ENCODE assay signal across 8 cellular contexts in the genomic region with DNA sequence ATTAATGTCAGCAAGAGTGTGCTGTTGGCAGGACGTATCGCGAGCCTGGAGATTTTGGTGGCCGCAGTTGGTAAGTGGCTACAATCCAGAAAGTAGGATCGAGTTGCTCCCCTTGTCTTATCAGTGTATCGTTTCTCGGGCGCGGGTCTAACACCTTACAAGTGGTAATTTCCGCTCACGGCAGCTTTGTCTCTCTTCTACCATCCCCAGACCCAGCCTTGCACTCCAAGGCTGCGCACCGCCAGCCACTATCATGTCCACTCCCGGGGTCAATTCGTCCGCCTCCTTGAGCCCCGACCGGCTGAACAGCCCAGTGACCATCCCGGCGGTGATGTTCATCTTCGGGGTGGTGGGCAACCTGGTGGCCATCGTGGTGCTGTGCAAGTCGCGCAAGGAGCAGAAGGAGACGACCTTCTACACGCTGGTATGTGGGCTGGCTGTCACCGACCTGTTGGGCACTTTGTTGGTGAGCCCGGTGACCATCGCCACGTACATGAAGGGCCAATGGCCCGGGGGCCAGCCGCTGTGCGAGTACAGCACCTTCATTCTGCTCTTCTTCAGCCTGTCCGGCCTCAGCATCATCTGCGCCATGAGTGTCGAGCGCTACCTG. TPM values are rescaled to one million over a fixed set of nuclear protein-coding genes. Genes with fewer than 3 reads are reported as not detected.
DNase-seq lines count a peak whose midpoint lies in the region; ATAC-seq and TF ChIP-seq lines count a peak whose summit lies in the region.

No MANE protein-coding gene starts in this region.

- H3K4me2 ChIP-seq in mesenchymal stem cell (ENCODE audit: low read length, poor library complexity, severe bottlenecking), result peak overlapping the region; percentile 98

- H3K79me1 ChIP-seq in mesenchymal stem cell (replicated peaks; ENCODE audit: low read length, poor library complexity, severe bottlenecking), result no peaks in the 10 kb centered on the region

- TF ChIP-seq CTCF in testis (IDR thresholded peaks at IDR 0.05) (no peak), omental fat pad (IDR thresholded peaks at IDR 0.05) (no peak)

- no peaks in the 10 kb centered on the region for H3K9me3 ChIP-seq in mesenchymal stem cell (ENCODE audit: control insufficient read depth, low read length)
- H3K9me3 ChIP-seq in testis, result no peaks in the 10 kb centered on the region

- no peak overlapping the region for H4K8ac ChIP-seq in mesenchymal stem cell (ENCODE audit: low read length)

- no peak overlapping the region for H2BK12ac ChIP-seq in mesenchymal stem cell (ENCODE audit: low read length in 2 of 2)

- H2AK5ac ChIP-seq in mesenchymal stem cell (ENCODE audit: low read length, severe bottlenecking), result no peak overlapping the region

- ATAC-seq in GM19023 (IDR thresholded peaks at IDR 0.05; ENCODE audit: unreplicated experiment) (peak; percentile 0), HG03097 (IDR thresholded peaks at IDR 0.05; ENCODE audit: low FRiP score, unreplicated experiment) (no peak), omental fat pad (ENCODE audit: low FRiP score) (no peak)

- no peak overlapping the region for H2BK5ac ChIP-seq in mesenchymal stem cell (ENCODE audit: low read depth, low read length, poor library complexity, severe bottlenecking)

- no peaks in the 10 kb centered on the region for H3K27me3 ChIP-seq in mesenchymal stem cell (ENCODE audit: control insufficient read depth in 1 of 2, insufficient read depth in 1 of 2, low read length in 2 of 2)
- no peaks in the 10 kb centered on the region for H3K27me3 ChIP-seq in testis

- H3K4me1 ChIP-seq in mesenchymal stem cell (ENCODE audit: control insufficient read depth, insufficient read depth, low read depth, low read length) (peaks cover 13% of the 10 kb centered on the region), testis (peaks cover 4% of the 10 kb centered on the region)

- no peak overlapping the region for H4K91ac ChIP-seq in mesenchymal stem cell (ENCODE audit: low read length)

- TF ChIP-seq POLR2A in testis (IDR thresholded peaks at IDR 0.05), result no peak

- no peak overlapping the region for H2BK15ac ChIP-seq in mesenchymal stem cell (ENCODE audit: low read depth, poor library complexity, severe bottlenecking)

- no peak overlapping the region for H2BK120ac ChIP-seq in mesenchymal stem cell (ENCODE audit: low read depth, low read length)

- H3K36me3 ChIP-seq in mesenchymal stem cell (ENCODE audit: control insufficient read depth in 1 of 2, insufficient read depth in 2 of 2, low read depth in 1 of 2, low read length in 2 of 2), result no peaks in the 10 kb centered on the region
- H3K36me3 ChIP-seq in testis (ENCODE audit: low read depth, missing control alignments), result no peaks in the 10 kb centered on the region

- no peak overlapping the region for H3K23ac ChIP-seq in mesenchymal stem cell (ENCODE audit: low read length in 2 of 2)

- no peak overlapping the region for H3K4ac ChIP-seq in mesenchymal stem cell (ENCODE audit: low read depth in 1 of 2, low read length in 2 of 2)

- 5% methylated on average over 37 of the region's 37 CpGs for WGBS in mesenchymal stem cell
- 6 to 9% methylated on average over 26 to 37 of the region's 37 CpGs for WGBS in testis, 2 donors

- H3K27ac ChIP-seq in mesenchymal stem cell (ENCODE audit: low read length, poor library complexity, severe bottlenecking), result no peak overlapping the region
- H3K27ac ChIP-seq in testis, result no peak overlapping the region

- intact Hi-C loops in testis (cut with DNase I; ENCODE audit: low total_unique reads), result no loop called here

- peak overlapping the region; percentile 78 for H3K9ac ChIP-seq in mesenchymal stem cell (ENCODE audit: low read length)

- H3K4me3 ChIP-seq in mesenchymal stem cell (ENCODE audit: insufficient read depth in 1 of 2, low read depth in 1 of 2, low read length in 2 of 2), result peak overlapping the region; percentile 60 to 87
- peak overlapping the region; percentile 62 to 65 for H3K4me3 ChIP-seq in testis

- peak overlapping the region in 1 of 2 experiments; percentile 55 for H3K18ac ChIP-seq in mesenchymal stem cell (ENCODE audit: low read depth in 1 of 2, low read length in 2 of 2)

- peak overlapping the region in 1 of 2 experiments; percentile 41 for H3K14ac ChIP-seq in mesenchymal stem cell (ENCODE audit: low read length in 2 of 2)

- peak in 3 of 5 experiments; percentile 29 to 78 (median 60) for DNase-seq in T-helper 2 cell
- peak; percentile 62 for DNase-seq in dermis blood vessel endothelial cell
- peak; percentile 46 for DNase-seq in mesenchymal stem cell
- DNase-seq in testis, result peak; percentile 22
- DNase-seq in COLO668 (lab: John Stamatoyannopoulos, UW; ENCODE audit: unreplicated experiment), result no peak
- no peak for DNase-seq in omental fat pad (ENCODE audit: low spot score)

- H2AFZ ChIP-seq in mesenchymal stem cell (ENCODE audit: low read depth, low read length), result no peak overlapping the region

RNA-seq across cellular contexts. Expression of a gene that starts 1.1 kb away (rescaled TPM):
- total RNA-seq in dermis blood vessel endothelial cell (12.3 and 23.5 TPM in 2 replicates), testis (10 to 100 TPM; 10.1 to 10.4 TPM), omental fat pad (10 to 100 TPM; 39.5 to 87.7 (median 46.4) TPM)
- 9.9 TPM for polyA plus RNA-seq in mesenchymal stem cell (2013, experiment 1 of 2)
- 10.4 TPM for polyA plus RNA-seq in mesenchymal stem cell (2013, experiment 2 of 2)
- polyA plus RNA-seq in testis (ENCODE audit: insufficient read depth, low read depth, low replicate concordance), result 8.7 TPM

Comparison
In these comparisons a context has a peak if more than half of its experiments do, and no peak if none do; other contexts are left out.
1. DNase-seq: peak in T-helper 2 cell (3 of 5), dermis blood vessel endothelial cell (single experiment), mesenchymal stem cell (single experiment) and testis (single experiment); none in COLO668 (single experiment) and omental fat pad (single experiment).